ENCODE assay signal across 1 cellular context in genomic region chr19:4499855-4500254, GRCh38.
A peak's percentile ranks its signal among the peaks of the same experiment; 100 is the strongest.
TF ChIP-seq lines count a peak whose summit lies in the region.

No MANE protein-coding gene starts in this region.

TF ChIP-seq in HEK293, 187 proteins besides CTCF, POLR2A, EP300 and RAD21:
- TF ChIP-seq ZNF112 (tag by site-specific recombination; IDR thresholded peaks at IDR 0.05) (no peak), ZFHX2 (tag by site-specific recombination; conservative IDR thresholded peaks at IDR 0.05) (0 out of 2 replicates have a peak, but pooled peaks have one; percentile 25), ZBTB8A (tag by site-specific recombination; IDR thresholded peaks at IDR 0.05) (0 out of 2 replicates have a peak, but pooled peaks have one; percentile 57)
